8 cellular contexts compared by ENCODE assay signal in genomic region chr6:7389162-7389450, GRCh38. TPM values are rescaled to one million over a fixed set of nuclear protein-coding genes. Genes with fewer than 3 reads are reported as not detected.
DNase-seq lines count a peak whose midpoint lies in the region; ATAC-seq and TF ChIP-seq lines count a peak whose summit lies in the region.

No MANE protein-coding gene starts in this region.

- peak overlapping the region; percentile 22 to 97 (median 92) for H3K27ac ChIP-seq in heart left ventricle

- DNase-seq in Right ventricle myocardium superior (no peak), cardiac septum (ENCODE audit: low spot score) (no peak), WTC11 (ENCODE audit: low spot score) (no peak), heart left ventricle (peak in 1 of 5 donors; percentile 63), renal cortical epithelial cell (ENCODE audit: low read depth) (peak; percentile 68), NCI-H526 treated with DMSO at 0.1 percent for 48 hours (lab: John Stamatoyannopoulos, UW) (no peak), iPS-NIHi7 (ENCODE audit: extremely low spot score) (no peak), KG1 (lab: John Stamatoyannopoulos, UW) (no peak)

- TF ChIP-seq CTCF in WTC11 (IDR thresholded peaks at IDR 0.05): no peak
- no peak for TF ChIP-seq CTCF in heart left ventricle (IDR thresholded peaks at IDR 0.05)

- intact Hi-C loops in Right ventricle myocardium superior (cut with DNase I): no loop called here
- intact Hi-C loops in cardiac septum (cut with DNase I): loop anchor here (1.0 kb wide), 1 partner anchor 76 kb away; the partner anchor contains the start of gene SSR1
- intact Hi-C loops in heart left ventricle (cut with DNase I): loop anchor here (1.0 to 10.0 kb wide), 5 partner anchors 74 to 112 kb away; partner anchors contain the start of gene SSR1 (in 10 of the 10)

- POLR2A ChIA-PET in WTC11 (lab: Charles Lee): interaction anchor here (0.6 to 2.0 kb wide), 4 partner anchors 21 to 201 kb away, joined by 3 to 9 read pairs (median 5); partner anchors contain the start of genes SNRNP48 and SSR1

- no peak for TF ChIP-seq POLR2A in heart left ventricle (IDR thresholded peaks at IDR 0.05)

- ATAC-seq in Right ventricle myocardium superior (ENCODE audit: poor library complexity) (peak; percentile 79), WTC11 (no peak), heart left ventricle (peak in 1 of 4 donors; percentile 80)

- no peaks in the 10 kb centered on the region for H3K27me3 ChIP-seq in heart left ventricle

- H3K4me1 ChIP-seq in heart left ventricle: peaks cover 0 to 31% (median 18%) of the 10 kb centered on the region in 12 donors

- peaks cover 25% of the 10 kb centered on the region for H3K4me1 Mint-ChIP-seq in WTC11

- WGBS in heart left ventricle, 4 donors: 0 to 1% (median 0%) methylated on average over 9 to 11 of the region's 11 CpGs

- H3K4me3 ChIP-seq in heart left ventricle: peak overlapping the region; percentile 56 to 96 (median 84)

- H3K36me3 ChIP-seq in heart left ventricle: peaks cover 0 to 17% (median 13%) of the 10 kb centered on the region in 9 donors

- no peaks in the 10 kb centered on the region for H3K9me3 Mint-ChIP-seq in WTC11

- H3K27me3 Mint-ChIP-seq in WTC11 (ENCODE audit: low read depth): no peaks in the 10 kb centered on the region

- H3K27ac Mint-ChIP-seq in WTC11: peak overlapping the region; percentile 95

- H3K36me3 Mint-ChIP-seq in WTC11: peaks cover 13% of the 10 kb centered on the region

- CTCF ChIA-PET in WTC11 (lab: Charles Lee): interaction anchor here (1.0 to 4.9 kb wide), 10 partner anchors 11 to 692 kb away, joined by 3 to 25 read pairs (median 4); no protein-coding TSS in a partner anchor

- no peaks in the 10 kb centered on the region for H3K9me3 ChIP-seq in heart left ventricle

- peak overlapping the region; percentile 92 for H3K4me3 Mint-ChIP-seq in WTC11

TF ChIP-seq in WTC11, 78 proteins besides CTCF, POLR2A, EP300 and RAD21:
- TF ChIP-seq JAZF1 (CRISPR knock-in tag; IDR thresholded peaks at IDR 0.05) (no peak), ZNF423 (CRISPR knock-in tag; IDR thresholded peaks at IDR 0.05) (peak; percentile 94; the same call in 1 of the 2 replicates)

RNA-seq across cellular contexts. Expression of gene CAGE1, which starts 0.4 kb away (rescaled TPM):
- total RNA-seq in Right ventricle myocardium superior (not detected), cardiac septum (not detected), WTC11 (2021) (0.07 to 0.30 TPM (median 0.11 TPM) in 3 replicates), heart left ventricle (under 1 TPM in 1 of 9 donors, not detected in 8; 0.54 TPM), renal cortical epithelial cell (0.17 TPM in 1 of 2 replicates, not detected in the other)
- not detected for polyA plus RNA-seq in heart left ventricle

RNA-seq across cellular contexts. Expression of gene RIOK1, which starts 0.5 kb away (rescaled TPM):
- total RNA-seq in Right ventricle myocardium superior (8.4 TPM), cardiac septum (11.9 TPM), WTC11 (2021) (16.7 to 25.6 TPM (median 20.2 TPM) in 3 replicates), heart left ventricle (10 to 100 TPM in 4 of 9 donors, 1 to 10 TPM in 5; 8.8 to 14.4 (median 9.7) TPM), renal cortical epithelial cell (10.4 and 16.9 TPM in 2 replicates)
- polyA plus RNA-seq in heart left ventricle: 10 to 100 TPM in 1 of 2 donors, 1 to 10 TPM in 1; 7.0 to 13.1 TPM
